12 cellular contexts compared by ENCODE assay signal in the genomic region with DNA sequence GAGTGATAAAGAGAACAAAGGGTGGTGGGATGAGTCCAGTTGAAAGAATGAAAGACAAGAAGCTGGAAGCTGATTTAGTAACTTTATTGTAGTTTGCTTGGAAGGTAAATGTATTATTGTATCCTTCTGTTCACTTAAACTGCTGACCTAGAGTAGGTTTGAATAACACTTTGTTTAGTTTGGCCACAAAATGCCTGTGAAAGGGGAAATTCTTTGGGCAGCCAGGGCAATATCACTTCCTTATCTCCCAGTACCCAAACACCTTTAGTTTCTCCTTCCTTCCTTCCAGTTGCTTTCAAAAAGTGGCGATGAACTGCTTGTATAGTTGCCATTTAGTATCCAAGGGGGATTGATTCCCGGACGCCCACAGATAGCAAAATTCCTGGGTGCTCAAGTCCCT.
"Had no signal": no experiment of that assay in that cellular context is flagged by ENCODE, and none has a peak within 500 bp of the region (broad histone marks: within the 10 kb centered on the region; RNA-seq: fewer than 3 reads in every experiment).

No MANE protein-coding gene starts in this region.

- H3K27me3 Mint-ChIP-seq: activated CD4-positive, alpha-beta memory T cell treated with anti-CD3 and anti-CD28 coated beads, Interleukin-2, amount 10 ng/mL, durations not matched to agents 7 days and 5 days; activated naive CD8-positive, alpha-beta T cell treated with anti-CD3 and anti-CD28 coated beads, Interleukin-2, amount 10 ng/mL, durations not matched to agents 7 days and 5 days had no signal

- H3K4me1 ChIP-seq: gastrocnemius medialis, tibial artery had no signal

- H3K27ac Mint-ChIP-seq: activated CD4-positive, alpha-beta memory T cell treated with anti-CD3 and anti-CD28 coated beads, Interleukin-2, amount 10 ng/mL, durations not matched to agents 7 days and 5 days; activated naive CD8-positive, alpha-beta T cell treated with anti-CD3 and anti-CD28 coated beads, Interleukin-2, amount 10 ng/mL, durations not matched to agents 7 days and 5 days; activated T-cell treated with anti-CD3 and anti-CD28 coated beads, Interleukin-2, amount 50 U/mL, for 72 hours; stimulated activated effector memory CD8-positive, alpha-beta T cell treated with anti-CD3 and anti-CD28 coated beads, Interleukin-12 subunit alpha, Interleukin-12 subunit beta, amount 100 ng/mL, for 72 hours; T-helper 1 cell treated with Interleukin-12 subunit alpha and Interleukin-12 subunit beta and Interleukin-4 antibody, amounts not matched to agents 30 μg/mL and 1 μg/mL, for 36 hours had no signal

- H3K4me1 Mint-ChIP-seq: activated CD4-positive, alpha-beta memory T cell treated with anti-CD3 and anti-CD28 coated beads, Interleukin-2, amount 10 ng/mL, durations not matched to agents 7 days and 5 days had no signal

- H3K4me2 ChIP-seq: smooth muscle cell had no signal

- H3K4me3 ChIP-seq: gastrocnemius medialis, smooth muscle cell, tibial artery had no signal

- H3K9me3 ChIP-seq: gastrocnemius medialis, tibial artery had no signal

- H3K4me3 Mint-ChIP-seq: activated CD4-positive, alpha-beta memory T cell treated with anti-CD3 and anti-CD28 coated beads, Interleukin-2, amount 10 ng/mL, durations not matched to agents 7 days and 5 days; activated naive CD8-positive, alpha-beta T cell treated with anti-CD3 and anti-CD28 coated beads, Interleukin-2, amount 10 ng/mL, durations not matched to agents 7 days and 5 days; activated T-cell treated with anti-CD3 and anti-CD28 coated beads, Interleukin-2, amount 50 U/mL, for 72 hours; stimulated activated effector memory CD8-positive, alpha-beta T cell treated with anti-CD3 and anti-CD28 coated beads, Interleukin-12 subunit alpha, Interleukin-12 subunit beta, amount 100 ng/mL, for 72 hours; T-helper 1 cell treated with Interleukin-12 subunit alpha and Interleukin-12 subunit beta and Interleukin-4 antibody, amounts not matched to agents 30 μg/mL and 1 μg/mL, for 36 hours had no signal

- H3K9me3 Mint-ChIP-seq: activated T-cell treated with anti-CD3 and anti-CD28 coated beads, Interleukin-2, amount 50 U/mL, for 72 hours; stimulated activated effector memory CD8-positive, alpha-beta T cell treated with anti-CD3 and anti-CD28 coated beads, Interleukin-12 subunit alpha, Interleukin-12 subunit beta, amount 100 ng/mL, for 72 hours had no signal

- H3K27ac ChIP-seq: gastrocnemius medialis, tibial artery had no signal

- ATAC-seq: activated T-cell treated with anti-CD3 and anti-CD28 coated beads, Interleukin-2, amount 50 U/mL, for 72 hours; gastrocnemius medialis; stimulated activated effector memory CD8-positive, alpha-beta T cell treated with anti-CD3 and anti-CD28 coated beads, Interleukin-12 subunit alpha, Interleukin-12 subunit beta, amount 100 ng/mL, for 72 hours had no signal

- H3K27me3 ChIP-seq: gastrocnemius medialis, tibial artery had no signal

- DNase-seq: activated CD4-positive, alpha-beta memory T cell treated with anti-CD3 and anti-CD28 coated beads, Interleukin-2, amount 10 ng/mL, durations not matched to agents 7 days and 5 days; activated CD4-positive, CD25-positive, alpha-beta regulatory T cell treated with anti-CD3 and anti-CD28 coated beads, Interleukin-2, amount 50 U/mL, for 72 hours; activated naive CD8-positive, alpha-beta T cell treated with anti-CD3 and anti-CD28 coated beads, Interleukin-2, amount 10 ng/mL, durations not matched to agents 7 days and 5 days; activated T-cell treated with anti-CD3 and anti-CD28 coated beads, Interleukin-2, amount 50 U/mL, for 72 hours; aorta; effector CD4-positive, alpha-beta T cell; gastrocnemius medialis; right cardiac atrium; tibial artery had no signal
